ENCODE assay signal across 8 cellular contexts in the genomic region with DNA sequence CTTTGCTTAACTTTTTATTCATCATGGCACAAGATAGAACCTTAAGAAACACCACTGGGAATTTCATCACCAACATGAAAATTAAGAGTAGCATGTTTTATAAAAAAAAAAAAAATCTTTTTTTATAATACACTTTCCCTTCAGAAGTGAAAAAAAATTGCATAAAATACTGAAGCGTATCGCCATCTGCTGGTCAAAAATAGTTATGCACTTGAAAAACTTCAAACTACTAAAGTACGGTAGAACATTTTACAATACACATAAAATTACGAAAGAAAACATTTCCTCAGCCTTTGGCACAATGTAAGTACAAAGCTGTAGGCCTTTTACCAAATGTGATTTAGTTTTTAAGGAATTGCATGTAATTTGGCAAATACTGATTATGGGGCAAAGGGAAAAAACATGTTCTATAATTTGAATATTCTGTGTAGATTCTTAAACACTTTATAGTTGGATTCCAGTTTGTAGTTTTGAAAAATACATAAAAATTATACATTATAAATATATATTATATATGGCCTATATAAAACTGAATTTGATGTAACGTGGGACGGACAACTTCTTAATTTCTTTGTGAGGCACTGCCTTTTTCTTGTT. TPM values are rescaled to one million over a fixed set of nuclear protein-coding genes. Genes with fewer than 3 reads are reported as not detected.
DNase-seq lines count a peak whose midpoint lies in the region; ATAC-seq and TF ChIP-seq lines count a peak whose summit lies in the region.

No MANE protein-coding gene starts in this region.

- H3K36me3 ChIP-seq in MM.1S (replicated peaks; ENCODE audit: insufficient read depth, low read length) = no peaks in the 10 kb centered on the region
- no peaks in the 10 kb centered on the region for H3K36me3 ChIP-seq in colonic mucosa
- H3K36me3 ChIP-seq in neural cell (ENCODE audit: insufficient read depth, low read length) = no peaks in the 10 kb centered on the region

- H3K27me3 ChIP-seq in MM.1S (replicated peaks; ENCODE audit: insufficient read depth, low read length) (no peaks in the 10 kb centered on the region), colonic mucosa (no peaks in the 10 kb centered on the region), neural cell (ENCODE audit: insufficient read depth, low read depth, low read length) (no peaks in the 10 kb centered on the region)

- intact Hi-C loops in colonic mucosa (cut with DNase I) = loop anchor here (5.0 kb wide), 1 partner anchor 950 kb away; no protein-coding TSS in a partner anchor

- H3F3A ChIP-seq in MM.1S (ENCODE audit: insufficient read depth, low read length) (no peaks in the 10 kb centered on the region), neural cell (ENCODE audit: insufficient read depth, low read length, poor library complexity, severe bottlenecking) (no peaks in the 10 kb centered on the region)

- ATAC-seq in HG03280 (IDR thresholded peaks at IDR 0.05; ENCODE audit: unreplicated experiment) (no peak), GM18502 (IDR thresholded peaks at IDR 0.05; ENCODE audit: poor library complexity, unreplicated experiment) (no peak)

- H3K4me3 ChIP-seq in MM.1S (ENCODE audit: low read length) (no peak overlapping the region), colonic mucosa (no peak overlapping the region), neural cell (ENCODE audit: low read length) (no peak overlapping the region)

- H3K27ac ChIP-seq in MM.1S (ENCODE audit: low read length) (no peak overlapping the region), colonic mucosa (no peak overlapping the region), neural cell (ENCODE audit: low read length) (no peak overlapping the region)

- H3K9me3 ChIP-seq in MM.1S (replicated peaks; ENCODE audit: insufficient read depth, low read length) (no peaks in the 10 kb centered on the region), colonic mucosa (no peaks in the 10 kb centered on the region), neural cell (ENCODE audit: low read length) (no peaks in the 10 kb centered on the region)

- TF ChIP-seq RAD21 in neural cell (conservative IDR thresholded peaks at IDR 0.05) = peak; percentile 47

- H3K4me2 ChIP-seq in MM.1S (ENCODE audit: low read depth, low read length) (no peak overlapping the region), neural cell (ENCODE audit: low read length) (no peak overlapping the region)

- H3K9me2 ChIP-seq in MM.1S (replicated peaks; ENCODE audit: insufficient read depth, low read length) (no peaks in the 10 kb centered on the region), neural cell (ENCODE audit: insufficient read depth, low read length) (no peaks in the 10 kb centered on the region)

- no peak for TF ChIP-seq EP300 in neural cell (conservative IDR thresholded peaks at IDR 0.05; ENCODE audit: poor library complexity, severe bottlenecking)

- H3K4me1 ChIP-seq in MM.1S (ENCODE audit: low read length) = no peaks in the 10 kb centered on the region
- H3K4me1 ChIP-seq in colonic mucosa = no peaks in the 10 kb centered on the region

- no peaks in the 10 kb centered on the region for H4K20me1 ChIP-seq in MM.1S (ENCODE audit: insufficient read depth, low read length)
- H4K20me1 ChIP-seq in neural cell (ENCODE audit: insufficient read depth) = no peaks in the 10 kb centered on the region

- H2AFZ ChIP-seq in MM.1S (ENCODE audit: low read length) (no peak overlapping the region), neural cell (ENCODE audit: low read depth, low read length) (no peak overlapping the region)

- no peaks in the 10 kb centered on the region for H3K79me2 ChIP-seq in MM.1S (ENCODE audit: low read length)
- H3K79me2 ChIP-seq in neural cell (replicated peaks; ENCODE audit: insufficient read depth, low read length) = no peaks in the 10 kb centered on the region

- DNase-seq in NCI-H2196 (lab: John Stamatoyannopoulos, UW; ENCODE audit: unreplicated experiment) (peak; percentile 33), NCI-H2196 treated with DMSO at 0.1 percent for 48 hours (lab: John Stamatoyannopoulos, UW; ENCODE audit: unreplicated experiment) (no peak), MM.1S (peak; percentile 28), colonic mucosa (no peak), cortex of kidney (lab: John Stamatoyannopoulos, UW) (no peak)

- H3K9ac ChIP-seq in MM.1S (ENCODE audit: low read length) (no peak overlapping the region), colonic mucosa (ENCODE audit: low read depth in 2 of 2, low read length in 2 of 2) (no peak overlapping the region), neural cell (ENCODE audit: low read length) (no peak overlapping the region)

- peak; percentile 45 for TF ChIP-seq CTCF in MM.1S (IDR thresholded peaks at IDR 0.05; ENCODE audit: low read length)
- peak; percentile 79 for TF ChIP-seq CTCF in colonic mucosa (IDR thresholded peaks at IDR 0.05)
- peak; percentile 62 for TF ChIP-seq CTCF in neural cell (IDR thresholded peaks at IDR 0.05; ENCODE audit: poor library complexity, severe bottlenecking)

TF ChIP-seq in neural cell, 6 proteins besides CTCF, POLR2A, EP300 and RAD21:
- TF ChIP-seq SMC3 (conservative IDR thresholded peaks at IDR 0.05; ENCODE audit: poor library complexity) (peak; percentile 62), EZH2 (IDR thresholded peaks at IDR 0.05; ENCODE audit: borderline replicate concordance, insufficient read depth, low read length, poor library complexity, severe bottlenecking) (no peak)

RNA-seq across cellular contexts. Expression of a gene that starts 26.5 kb away (rescaled TPM):
- total RNA-seq in colonic mucosa = 10 to 100 TPM; 35.7 to 43.7 TPM
- 17.6 and 26.6 TPM in 2 replicates for polyA plus RNA-seq in neural cell
- 18.7 and 19.9 TPM in 2 replicates for polyA minus RNA-seq in neural cell

Comparison
In these comparisons a context has a peak if more than half of its experiments do, and no peak if none do; other contexts are left out.
1. DNase-seq: peak in NCI-H2196 (single experiment) and MM.1S (single experiment); none in NCI-H2196 treated with DMSO at 0.1 percent for 48 hours (single experiment), colonic mucosa (single experiment) and cortex of kidney (single experiment).
2. Peak in every context shown above with its lines, with median percentiles within 50 percentile points of each other: CTCF ChIP-seq.